1 cellular context compared by ENCODE assay signal in the genomic region with DNA sequence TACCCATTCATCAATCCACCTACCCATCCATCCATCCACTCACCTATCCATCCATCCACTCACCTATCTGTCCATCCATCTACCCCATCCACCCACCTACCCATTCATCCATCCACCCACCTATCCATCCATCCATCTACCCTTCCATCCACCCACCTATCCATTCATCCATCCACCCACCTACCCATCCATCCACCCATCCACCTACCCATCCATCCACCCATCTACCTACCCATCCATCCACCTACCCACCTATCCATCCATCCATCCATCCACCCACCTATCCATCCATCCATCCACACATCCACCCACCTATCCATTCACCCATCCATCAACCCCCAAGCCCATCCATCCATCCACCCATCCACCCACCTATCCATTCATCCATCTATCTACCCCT.
TF ChIP-seq lines count a peak whose summit lies in the region.

No MANE protein-coding gene starts in this region.

TF ChIP-seq in HEK293, 187 proteins besides CTCF, POLR2A, EP300 and RAD21 (continued from another document):
- TF ChIP-seq, protein P1, sequence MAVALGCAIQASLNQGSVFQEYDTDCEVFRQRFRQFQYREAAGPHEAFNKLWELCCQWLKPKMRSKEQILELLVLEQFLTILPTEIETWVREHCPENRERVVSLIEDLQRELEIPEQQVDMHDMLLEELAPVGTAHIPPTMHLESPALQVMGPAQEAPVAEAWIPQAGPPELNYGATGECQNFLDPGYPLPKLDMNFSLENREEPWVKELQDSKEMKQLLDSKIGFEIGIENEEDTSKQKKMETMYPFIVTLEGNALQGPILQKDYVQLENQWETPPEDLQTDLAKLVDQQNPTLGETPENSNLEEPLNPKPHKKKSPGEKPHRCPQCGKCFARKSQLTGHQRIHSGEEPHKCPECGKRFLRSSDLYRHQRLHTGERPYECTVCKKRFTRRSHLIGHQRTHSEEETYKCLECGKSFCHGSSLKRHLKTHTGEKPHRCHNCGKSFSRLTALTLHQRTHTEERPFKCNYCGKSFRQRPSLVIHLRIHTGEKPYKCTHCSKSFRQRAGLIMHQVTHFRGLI (tag by site-specific recombination; IDR thresholded peaks at IDR 0.05), result no peak
- TF ChIP-seq HOXD13 (CRISPR knock-in tag; IDR thresholded peaks at IDR 0.05; ENCODE audit: borderline replicate concordance) (no peak), ZFHX2 (tag by site-specific recombination; conservative IDR thresholded peaks at IDR 0.05) (peak; percentile 99), YY2 (tag by site-specific recombination; IDR thresholded peaks at IDR 0.05) (peak; percentile 7; the same call in 1 of the 2 replicates), ZBTB17 (tag by site-specific recombination; IDR thresholded peaks at IDR 0.05) (peak; percentile 90), ZNF776 (tag by site-specific recombination; IDR thresholded peaks at IDR 0.05; ENCODE audit: borderline replicate concordance) (no peak), BCL11A (tag by site-specific recombination; IDR thresholded peaks at IDR 0.05; ENCODE audit: low read depth) (no peak), GLI4 (tag by site-specific recombination; IDR thresholded peaks at IDR 0.05) (0 out of 2 replicates have a peak, but pooled peaks have one; percentile 20), ZNF2 (tag by site-specific recombination; IDR thresholded peaks at IDR 0.05) (no peak), ZNF354C (tag by site-specific recombination; IDR thresholded peaks at IDR 0.05; ENCODE audit: borderline replicate concordance, low read depth) (no peak), ZNF521 (tag by site-specific recombination; IDR thresholded peaks at IDR 0.05) (no peak), ZNF501 (tag by site-specific recombination; IDR thresholded peaks at IDR 0.05) (no peak), ZNF394 (tag by site-specific recombination; IDR thresholded peaks at IDR 0.05; ENCODE audit: borderline replicate concordance) (no peak), ZNF707 (tag by site-specific recombination; IDR thresholded peaks at IDR 0.05) (no peak), ZNF610 (tag by site-specific recombination; IDR thresholded peaks at IDR 0.05; ENCODE audit: borderline replicate concordance) (no peak), ZNF701 (tag by site-specific recombination; IDR thresholded peaks at IDR 0.05) (no peak), ZNF560 (tag by site-specific recombination; IDR thresholded peaks at IDR 0.05; ENCODE audit: borderline replicate concordance) (no peak), ZNF549 (tag by site-specific recombination; IDR thresholded peaks at IDR 0.05) (no peak), ZNF121 (tag by site-specific recombination; IDR thresholded peaks at IDR 0.05) (no peak), OSR2 (tag by site-specific recombination; IDR thresholded peaks at IDR 0.05) (no peak), ZSCAN30 (tag by site-specific recombination; IDR thresholded peaks at IDR 0.05) (no peak), ZNF211 (tag by site-specific recombination; IDR thresholded peaks at IDR 0.05; ENCODE audit: low read depth) (no peak), ZNF292 (tag by site-specific recombination; IDR thresholded peaks at IDR 0.05; ENCODE audit: borderline replicate concordance, low read depth) (no peak), ZNF10 (tag by site-specific recombination; IDR thresholded peaks at IDR 0.05) (no peak)
- TF ChIP-seq, protein P2, sequence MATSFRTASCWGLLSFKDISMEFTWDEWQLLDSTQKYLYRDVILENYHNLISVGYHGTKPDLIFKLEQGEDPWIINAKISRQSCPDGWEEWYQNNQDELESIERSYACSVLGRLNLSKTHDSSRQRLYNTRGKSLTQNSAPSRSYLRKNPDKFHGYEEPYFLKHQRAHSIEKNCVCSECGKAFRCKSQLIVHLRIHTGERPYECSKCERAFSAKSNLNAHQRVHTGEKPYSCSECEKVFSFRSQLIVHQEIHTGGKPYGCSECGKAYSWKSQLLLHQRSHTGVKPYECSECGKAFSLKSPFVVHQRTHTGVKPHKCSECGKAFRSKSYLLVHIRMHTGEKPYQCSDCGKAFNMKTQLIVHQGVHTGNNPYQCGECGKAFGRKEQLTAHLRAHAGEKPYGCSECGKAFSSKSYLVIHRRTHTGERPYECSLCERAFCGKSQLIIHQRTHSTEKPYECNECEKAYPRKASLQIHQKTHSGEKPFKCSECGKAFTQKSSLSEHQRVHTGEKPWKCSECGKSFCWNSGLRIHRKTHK (tag by site-specific recombination; IDR thresholded peaks at IDR 0.05), result no peak
- TF ChIP-seq, protein P3, sequence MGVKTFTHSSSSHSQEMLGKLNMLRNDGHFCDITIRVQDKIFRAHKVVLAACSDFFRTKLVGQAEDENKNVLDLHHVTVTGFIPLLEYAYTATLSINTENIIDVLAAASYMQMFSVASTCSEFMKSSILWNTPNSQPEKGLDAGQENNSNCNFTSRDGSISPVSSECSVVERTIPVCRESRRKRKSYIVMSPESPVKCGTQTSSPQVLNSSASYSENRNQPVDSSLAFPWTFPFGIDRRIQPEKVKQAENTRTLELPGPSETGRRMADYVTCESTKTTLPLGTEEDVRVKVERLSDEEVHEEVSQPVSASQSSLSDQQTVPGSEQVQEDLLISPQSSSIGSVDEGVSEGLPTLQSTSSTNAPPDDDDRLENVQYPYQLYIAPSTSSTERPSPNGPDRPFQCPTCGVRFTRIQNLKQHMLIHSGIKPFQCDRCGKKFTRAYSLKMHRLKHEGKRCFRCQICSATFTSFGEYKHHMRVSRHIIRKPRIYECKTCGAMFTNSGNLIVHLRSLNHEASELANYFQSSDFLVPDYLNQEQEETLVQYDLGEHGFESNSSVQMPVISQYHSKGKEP (tag by site-specific recombination; IDR thresholded peaks at IDR 0.05), result no peak
- TF ChIP-seq, protein P4, sequence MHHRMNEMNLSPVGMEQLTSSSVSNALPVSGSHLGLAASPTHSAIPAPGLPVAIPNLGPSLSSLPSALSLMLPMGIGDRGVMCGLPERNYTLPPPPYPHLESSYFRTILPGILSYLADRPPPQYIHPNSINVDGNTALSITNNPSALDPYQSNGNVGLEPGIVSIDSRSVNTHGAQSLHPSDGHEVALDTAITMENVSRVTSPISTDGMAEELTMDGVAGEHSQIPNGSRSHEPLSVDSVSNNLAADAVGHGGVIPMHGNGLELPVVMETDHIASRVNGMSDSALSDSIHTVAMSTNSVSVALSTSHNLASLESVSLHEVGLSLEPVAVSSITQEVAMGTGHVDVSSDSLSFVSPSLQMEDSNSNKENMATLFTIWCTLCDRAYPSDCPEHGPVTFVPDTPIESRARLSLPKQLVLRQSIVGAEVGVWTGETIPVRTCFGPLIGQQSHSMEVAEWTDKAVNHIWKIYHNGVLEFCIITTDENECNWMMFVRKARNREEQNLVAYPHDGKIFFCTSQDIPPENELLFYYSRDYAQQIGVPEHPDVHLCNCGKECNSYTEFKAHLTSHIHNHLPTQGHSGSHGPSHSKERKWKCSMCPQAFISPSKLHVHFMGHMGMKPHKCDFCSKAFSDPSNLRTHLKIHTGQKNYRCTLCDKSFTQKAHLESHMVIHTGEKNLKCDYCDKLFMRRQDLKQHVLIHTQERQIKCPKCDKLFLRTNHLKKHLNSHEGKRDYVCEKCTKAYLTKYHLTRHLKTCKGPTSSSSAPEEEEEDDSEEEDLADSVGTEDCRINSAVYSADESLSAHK (tag by site-specific recombination; IDR thresholded peaks at IDR 0.05), result no peak
- TF ChIP-seq, protein P5, sequence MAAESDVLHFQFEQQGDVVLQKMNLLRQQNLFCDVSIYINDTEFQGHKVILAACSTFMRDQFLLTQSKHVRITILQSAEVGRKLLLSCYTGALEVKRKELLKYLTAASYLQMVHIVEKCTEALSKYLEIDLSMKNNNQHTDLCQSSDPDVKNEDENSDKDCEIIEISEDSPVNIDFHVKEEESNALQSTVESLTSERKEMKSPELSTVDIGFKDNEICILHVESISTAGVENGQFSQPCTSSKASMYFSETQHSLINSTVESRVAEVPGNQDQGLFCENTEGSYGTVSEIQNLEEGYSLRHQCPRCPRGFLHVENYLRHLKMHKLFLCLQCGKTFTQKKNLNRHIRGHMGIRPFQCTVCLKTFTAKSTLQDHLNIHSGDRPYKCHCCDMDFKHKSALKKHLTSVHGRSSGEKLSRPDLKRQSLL (tag by site-specific recombination; IDR thresholded peaks at IDR 0.05), result no peak
